11 cellular contexts compared by ENCODE assay signal in the genomic region with DNA sequence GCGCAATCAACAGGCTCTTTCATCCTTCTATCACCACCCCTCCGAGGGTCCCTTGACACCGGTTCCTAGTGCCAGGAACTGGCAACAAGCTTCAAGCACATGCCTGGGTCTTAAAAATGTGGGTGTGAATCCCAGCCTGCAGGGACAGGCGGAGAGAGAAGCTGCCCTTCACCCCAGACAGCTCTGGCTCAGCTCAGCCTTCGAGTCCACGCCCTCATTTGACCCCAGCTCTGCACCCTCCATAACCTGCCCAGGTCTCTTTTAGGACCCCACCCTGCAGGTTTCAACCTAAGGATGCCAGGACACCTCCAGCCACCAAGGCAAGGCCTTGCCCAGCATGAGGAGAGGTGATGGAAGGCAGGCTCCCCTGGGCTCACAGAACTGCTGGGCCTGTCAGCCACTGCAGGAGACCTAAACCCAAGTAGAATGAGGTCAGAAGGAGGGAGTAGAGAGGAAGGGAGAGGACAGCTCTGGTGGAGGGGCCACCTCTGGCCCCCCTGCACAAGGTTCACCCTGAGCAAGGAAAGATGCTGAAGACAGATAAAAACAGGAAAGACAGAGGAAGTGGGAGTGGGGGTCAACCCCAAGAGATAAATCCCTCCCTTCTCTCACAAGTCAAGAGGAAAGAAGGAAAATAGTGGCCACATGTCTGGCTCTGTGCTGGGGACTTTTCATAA. TPM values are rescaled to one million over a fixed set of nuclear protein-coding genes. Genes with fewer than 3 reads are reported as not detected.
DNase-seq lines count a peak whose midpoint lies in the region; ATAC-seq, FAIRE-seq and TF ChIP-seq lines count a peak whose summit lies in the region.
"Had no signal": no experiment of that assay in that cellular context is flagged by ENCODE, and none has a peak within 500 bp of the region (broad histone marks: within the 10 kb centered on the region; RNA-seq: fewer than 3 reads in every experiment).

No MANE protein-coding gene starts in this region.

- peaks cover 0 to 3% of the 10 kb centered on the region in 2 donors for H3K36me3 ChIP-seq in gastroesophageal sphincter

- peaks cover 14% of the 10 kb centered on the region for H3K27me3 ChIP-seq in gastroesophageal sphincter

- H3K4me3 ChIP-seq in gastroesophageal sphincter: no peak overlapping the region

- peaks cover 0 to 5% (median 0%) of the 10 kb centered on the region in 3 donors for H3K9me3 Mint-ChIP-seq in T-cell

- peaks cover 17 to 85% (median 63%) of the 10 kb centered on the region in 3 donors for H3K4me1 ChIP-seq in gastroesophageal sphincter

- ATAC-seq in T-cell (replicated peaks in 1 of 4) (no peak), gastroesophageal sphincter (no peak), GM18858 (IDR thresholded peaks at IDR 0.05; ENCODE audit: unreplicated experiment) (no peak)

- WGBS in gastroesophageal sphincter (ENCODE audit: low coverage in 1 of 2), 2 donors: 46% methylated on average over 3 of the region's 6 CpGs; no CpG with 5 or more reads in 1 of the 2 donors

- H3K27ac ChIP-seq in gastroesophageal sphincter: peak overlapping the region; percentile 83 to 97 (median 96)

- H3K4me1 Mint-ChIP-seq in T-cell: peaks cover 44 to 64% (median 54%) of the 10 kb centered on the region in 3 donors

- TF ChIP-seq CTCF in gastroesophageal sphincter (IDR thresholded peaks at IDR 0.05): no peak

- POLR2A ChIA-PET in T-cell (lab: Charles Lee): no interaction called here

- H3K27me3 Mint-ChIP-seq in T-cell: no peaks in the 10 kb centered on the region

- peak overlapping the region in 2 of 3 donors; percentile 27 to 29 for H3K4me3 Mint-ChIP-seq in T-cell

- TF ChIP-seq EP300 in gastroesophageal sphincter (IDR thresholded peaks at IDR 0.05): no peak

- TF ChIP-seq POLR2A in GM12891 (IDR thresholded peaks at IDR 0.05; ENCODE audit: low read depth, low read length): no peak
- no peak for TF ChIP-seq POLR2A in gastroesophageal sphincter (IDR thresholded peaks at IDR 0.05)

- CTCF ChIA-PET in T-cell (lab: Charles Lee): interaction anchor here in 1 of 2 donors (1.3 kb wide), 1 partner anchor 50 kb away, joined by 3 read pairs; no protein-coding TSS in a partner anchor

- DNase-seq in GM12891 (ENCODE audit: insufficient read length, low spot score) (no peak), T-cell (no peak), retina (peak; percentile 41), AG08396 (ENCODE audit: low spot score) (no peak), EL (no peak)
- DNase-seq in stimulated activated CD4-positive, alpha-beta T cell treated with anti-CD3 and anti-CD28 coated beads, Interleukin-15, amount 100 ng/mL, for 24 hours: no peak
- DNase-seq: occipital lobe had no signal

- no peak for FAIRE-seq in GM12891 (lab: Jason Lieb, UNC)

- peaks cover 14% of the 10 kb centered on the region for H3K36me3 Mint-ChIP-seq in T-cell

- H3K9me3 ChIP-seq in gastroesophageal sphincter: no peaks in the 10 kb centered on the region

- peak overlapping the region; percentile 85 for H3K27ac Mint-ChIP-seq in T-cell

TF ChIP-seq in GM12891, 5 proteins besides CTCF, POLR2A, EP300 and RAD21:
- TF ChIP-seq POU2F2 (IDR thresholded peaks at IDR 0.05; ENCODE audit: low read depth, low read length) (no peak), SPI1 (IDR thresholded peaks at IDR 0.05; ENCODE audit: low read depth, low read length) (peak; percentile 10; the same call in 1 of the 2 replicates)

RNA-seq across cellular contexts. Expression of gene LOXL1, which starts 2.6 kb away (rescaled TPM):
- polyA plus RNA-seq in GM12891 (2012; ENCODE audit: low read depth, missing spikeins): not detected
- total RNA-seq in T-cell (1 to 10 TPM; 1.4 to 4.8 (median 1.6) TPM), gastroesophageal sphincter (10 to 100 TPM; 22.9 to 63.0 (median 34.5) TPM)

RNA-seq across cellular contexts. Expression of gene TBC1D21, which starts 50.3 kb away (rescaled TPM):
- not detected for polyA plus RNA-seq in GM12891 (2012; ENCODE audit: low read depth, missing spikeins)
- not detected for total RNA-seq in T-cell
- total RNA-seq in gastroesophageal sphincter: not detected
- total RNA-seq: epithelial cell of proximal tubule, NCI-H460, occipital lobe had no signal

Comparison
In these comparisons a context has a peak if more than half of its experiments do, and no peak if none do; other contexts are left out.
1. RNA of gene LOXL1, which starts 2.6 kb away (total RNA-seq): 22.9 to 63.0 TPM in gastroesophageal sphincter; 1.4 to 4.8 TPM in T-cell; every median in the first group is over 4 times any median in the second.